Comparison of ENCODE assay signal across 16 cellular contexts in the genomic region with DNA sequence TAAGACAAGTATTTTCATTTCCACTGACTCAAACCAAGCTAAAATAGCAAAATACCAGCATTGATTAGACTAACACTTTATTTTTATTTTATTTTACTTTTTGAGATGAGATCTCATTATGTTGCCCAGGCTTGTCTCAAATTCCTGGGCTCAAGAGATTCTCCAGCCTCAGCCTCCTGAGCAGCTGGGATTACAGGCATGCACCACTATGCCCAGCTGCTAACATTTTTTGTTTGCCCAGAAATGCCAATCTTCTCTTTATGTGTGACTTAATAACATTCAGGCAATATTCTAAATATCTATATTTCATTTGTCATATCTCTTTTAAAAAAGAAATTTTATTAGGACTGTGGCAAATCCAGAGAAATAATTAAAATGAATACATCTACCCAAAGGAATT. TPM values are rescaled to one million over a fixed set of nuclear protein-coding genes. Genes with fewer than 3 reads are reported as not detected.
A peak's percentile ranks its signal among the peaks of the same experiment; 100 is the strongest.
DNase-seq lines count a peak whose midpoint lies in the region; TF ChIP-seq lines count a peak whose summit lies in the region.
"Had no signal": no experiment of that assay in that cellular context is flagged by ENCODE, and none has a peak within 500 bp of the region (broad histone marks: within the 10 kb centered on the region; RNA-seq: fewer than 3 reads in every experiment).

No MANE protein-coding gene starts in this region.

- POLR2A ChIA-PET in CD8-positive, alpha-beta memory T cell (lab: Charles Lee), result no interaction called here

- TF ChIP-seq CTCF in mammary epithelial cell (conservative IDR thresholded peaks at IDR 0.05 in 1 of 2, IDR thresholded peaks at IDR 0.05 in 1 of 2; ENCODE audit: extremely low read depth in 1 of 2, insufficient read depth in 1 of 2, low read depth in 1 of 2, low read length in 2 of 2), result no peak
- TF ChIP-seq CTCF in breast epithelium (IDR thresholded peaks at IDR 0.05), result no peak
- TF ChIP-seq CTCF in chondrocyte (IDR thresholded peaks at IDR 0.05), result no peak
- TF ChIP-seq CTCF in osteoblast (IDR thresholded peaks at IDR 0.05; ENCODE audit: extremely low read depth, low read depth, low read length), result no peak
- TF ChIP-seq CTCF in brain microvascular endothelial cell (IDR thresholded peaks at IDR 0.05; ENCODE audit: low read depth, low read length, missing control alignments), result no peak
- no peak for TF ChIP-seq CTCF in GM13976 (IDR thresholded peaks at IDR 0.05; ENCODE audit: borderline replicate concordance, control extremely low read depth, extremely low read depth, insufficient read depth, missing control alignments)

- H3K36me3 ChIP-seq in mammary epithelial cell (ENCODE audit: insufficient read depth, low read length), result no peaks in the 10 kb centered on the region
- H3K36me3 ChIP-seq in breast epithelium, result no peaks in the 10 kb centered on the region
- H3K36me3 ChIP-seq in osteoblast (ENCODE audit: insufficient read depth, low read length), result no peaks in the 10 kb centered on the region
- H3K36me3 ChIP-seq in brain microvascular endothelial cell (replicated peaks), result no peaks in the 10 kb centered on the region
- H3K36me3 ChIP-seq in CD8-positive, alpha-beta memory T cell (ENCODE audit: insufficient read depth, low read length), result no peaks in the 10 kb centered on the region
- H3K36me3 ChIP-seq: HAP-1 had no signal

- no peaks in the 10 kb centered on the region for H3K4me1 ChIP-seq in mammary epithelial cell (ENCODE audit: insufficient read depth, low read length)
- H3K4me1 ChIP-seq in breast epithelium, result no peaks in the 10 kb centered on the region
- no peaks in the 10 kb centered on the region for H3K4me1 ChIP-seq in osteoblast (ENCODE audit: insufficient read depth, low read length)
- no peaks in the 10 kb centered on the region for H3K4me1 ChIP-seq in CD8-positive, alpha-beta memory T cell (ENCODE audit: insufficient read depth, low read length)
- H3K4me1 ChIP-seq: BLaER1, HAP-1 had no signal

- peak overlapping the region; percentile 7 for H3K27ac ChIP-seq in mammary epithelial cell (ENCODE audit: insufficient read depth, low read depth, low read length)
- no peak overlapping the region for H3K27ac ChIP-seq in breast epithelium
- no peak overlapping the region for H3K27ac ChIP-seq in osteoblast (ENCODE audit: low read depth, low read length)
- no peak overlapping the region for H3K27ac ChIP-seq in brain microvascular endothelial cell
- H3K27ac ChIP-seq in CD8-positive, alpha-beta memory T cell (ENCODE audit: low read depth, low read length), result no peak overlapping the region
- H3K27ac ChIP-seq: BLaER1 had no signal

- peak overlapping the region; percentile 84 for H3K27ac Mint-ChIP-seq in chondrocyte (ENCODE audit: unreplicated experiment)
- H3K27ac Mint-ChIP-seq in CD8-positive, alpha-beta memory T cell, result no peak overlapping the region

- no peak overlapping the region for H3K4me3 Mint-ChIP-seq in chondrocyte (ENCODE audit: unreplicated experiment)
- no peak overlapping the region for H3K4me3 Mint-ChIP-seq in CD8-positive, alpha-beta memory T cell

- peaks cover 74% of the 10 kb centered on the region for H3K4me1 Mint-ChIP-seq in chondrocyte (ENCODE audit: low read depth)
- peaks cover 33 to 75% (median 53%) of the 10 kb centered on the region in 3 donors for H3K4me1 Mint-ChIP-seq in CD8-positive, alpha-beta memory T cell

- DNase-seq in mammary epithelial cell (no peak), breast epithelium (ENCODE audit: low spot score in 2 of 2) (no peak), chondrocyte (ENCODE audit: low spot score) (no peak), osteoblast (ENCODE audit: insufficient read length, low spot score, missing footprints) (no peak), head of caudate nucleus (no peak), brain microvascular endothelial cell (no peak), GM13976 (ENCODE audit: low spot score) (no peak)
- no peak for DNase-seq in CD8-positive, alpha-beta memory T cell
- DNase-seq: 8988T, AML-193, Calu3, DMS153, DMS79 treated with DMSO at 0.1 percent for 48 hours, EL had no signal

- H3K9me3 Mint-ChIP-seq in chondrocyte (ENCODE audit: low read depth), result peaks cover 2% of the 10 kb centered on the region
- no peaks in the 10 kb centered on the region for H3K9me3 Mint-ChIP-seq in CD8-positive, alpha-beta memory T cell

- in situ Hi-C loops in mammary epithelial cell (cut with MboI; ENCODE audit: low sequenced_read_pairs in 2 of 2), result no loop called here
- in situ Hi-C loops in brain microvascular endothelial cell (cut with HindIII; ENCODE audit: low pct_ligation_motif_present, low sequenced_read_pairs), result no loop called here
- in situ Hi-C loops in GM13976 (cut with MboI; ENCODE audit: low sequenced_read_pairs, unreplicated experiment), result no loop called here

- no peaks in the 10 kb centered on the region for H3K27me3 Mint-ChIP-seq in chondrocyte (ENCODE audit: low read depth)
- H3K27me3 Mint-ChIP-seq in CD8-positive, alpha-beta memory T cell, result no peaks in the 10 kb centered on the region

- H4K20me1 ChIP-seq in mammary epithelial cell (ENCODE audit: insufficient read depth, low read length) (no peaks in the 10 kb centered on the region), osteoblast (ENCODE audit: insufficient read depth, low read length) (no peaks in the 10 kb centered on the region)
- H4K20me1 ChIP-seq: BLaER1 had no signal

- H3K9ac ChIP-seq in mammary epithelial cell (ENCODE audit: insufficient read depth, low read length), result no peak overlapping the region
- H3K9ac ChIP-seq: BLaER1 had no signal

- BruUV-seq in mammary epithelial cell (replicated peaks; lab: Mats Ljungman, UMichigan), result no TSS peak

- H3K9me3 ChIP-seq in mammary epithelial cell (replicated peaks; ENCODE audit: insufficient read depth, low read length) (no peaks in the 10 kb centered on the region), breast epithelium (no peaks in the 10 kb centered on the region), osteoblast (ENCODE audit: low read depth, low read length) (no peaks in the 10 kb centered on the region)
- H3K9me3 ChIP-seq in CD8-positive, alpha-beta memory T cell (ENCODE audit: low read length), result no peaks in the 10 kb centered on the region
- H3K9me3 ChIP-seq: BLaER1, HAP-1 had no signal

- H2AFZ ChIP-seq in mammary epithelial cell (ENCODE audit: low read depth, low read length), result no peak overlapping the region
- H2AFZ ChIP-seq in osteoblast (ENCODE audit: low read length), result no peak overlapping the region

- H3K36me3 Mint-ChIP-seq in chondrocyte (ENCODE audit: low read depth), result no peaks in the 10 kb centered on the region
- peaks cover 3 to 24% (median 11%) of the 10 kb centered on the region in 3 donors for H3K36me3 Mint-ChIP-seq in CD8-positive, alpha-beta memory T cell

- H3K4me2 ChIP-seq in mammary epithelial cell (ENCODE audit: insufficient read depth, low read depth, low read length) (no peak overlapping the region), osteoblast (ENCODE audit: insufficient read depth, low read length) (peak overlapping the region; percentile 29)
- H3K4me2 ChIP-seq: BLaER1 had no signal

- CTCF ChIA-PET in mammary epithelial cell (lab: Charles Lee; ENCODE audit: low non-redundant PET), result no interaction called here
- CTCF ChIA-PET in CD8-positive, alpha-beta memory T cell (lab: Charles Lee), result no interaction called here

- dilution Hi-C loops in mammary epithelial cell (cut with HindIII; ENCODE audit: low sequenced_read_pairs), result no loop called here

- peaks cover 8% of the 10 kb centered on the region for H3K79me2 ChIP-seq in mammary epithelial cell (ENCODE audit: insufficient read depth, low read length)
- no peaks in the 10 kb centered on the region for H3K79me2 ChIP-seq in osteoblast (ENCODE audit: insufficient read depth, low read length)

- TF ChIP-seq POLR2A in breast epithelium (IDR thresholded peaks at IDR 0.05), result no peak

- intact Hi-C loops in mammary epithelial cell (cut with micrococcal nuclease) (no loop called here), breast epithelium (cut with DNase I; ENCODE audit: low total_unique reads) (no loop called here), head of caudate nucleus (cut with DNase I) (no loop called here)

- H3K27me3 ChIP-seq in mammary epithelial cell (ENCODE audit: insufficient read depth, low read length) (no peaks in the 10 kb centered on the region), breast epithelium (no peaks in the 10 kb centered on the region), osteoblast (ENCODE audit: insufficient read depth, low read length) (no peaks in the 10 kb centered on the region), brain microvascular endothelial cell (replicated peaks) (no peaks in the 10 kb centered on the region)
- no peaks in the 10 kb centered on the region for H3K27me3 ChIP-seq in CD8-positive, alpha-beta memory T cell (ENCODE audit: insufficient read depth, low read length, poor library complexity, severe bottlenecking)
- H3K27me3 ChIP-seq: BLaER1 had no signal

- H3K4me3 ChIP-seq in mammary epithelial cell (replicated peaks in 1 of 3; ENCODE audit: insufficient read depth in 1 of 3, low read depth in 2 of 3, low read length in 3 of 3), result no peak overlapping the region
- no peak overlapping the region for H3K4me3 ChIP-seq in breast epithelium
- H3K4me3 ChIP-seq in osteoblast (ENCODE audit: insufficient read depth, low read length), result no peak overlapping the region
- H3K4me3 ChIP-seq in brain microvascular endothelial cell (ENCODE audit: low read depth, low read length), result no peak overlapping the region
- no peak overlapping the region for H3K4me3 ChIP-seq in CD8-positive, alpha-beta memory T cell (ENCODE audit: low read length)
- H3K4me3 ChIP-seq: BLaER1, HAP-1 had no signal

RNA-seq across cellular contexts. Expression of a gene that starts 55.0 kb away (rescaled TPM):
- total RNA-seq in mammary epithelial cell (10 to 100 TPM; 18.2 to 36.4 TPM), breast epithelium (10 to 100 TPM; 19.3 to 49.4 (median 21.8) TPM), chondrocyte (44.6 to 96.2 TPM (median 46.1 TPM) in 3 replicates), osteoblast (36.5 and 39.4 TPM in 2 replicates)
- polyA plus RNA-seq in mammary epithelial cell, result 24.3 TPM
- 14.9 TPM for polyA minus RNA-seq in mammary epithelial cell
- total RNA-seq in CD8-positive, alpha-beta memory T cell, result 100 to 1,000 TPM; 111 to 117 TPM
- 25.6 TPM for polyA plus RNA-seq in CD8-positive, alpha-beta memory T cell
